In genomic region chr2:85595378-85596232, GRCh38 we compare ENCODE assay signal across 8 cellular contexts. TPM values are rescaled to one million over a fixed set of nuclear protein-coding genes. Genes with fewer than 3 reads are reported as not detected.
DNase-seq lines count a peak whose midpoint lies in the region; ATAC-seq, FAIRE-seq and TF ChIP-seq lines count a peak whose summit lies in the region.

TSS of gene RNF181 (plus strand) at chr2:85595745. CDS start at chr2:85595764, 19 bp downstream.

- peak within 1 kb of the TSS; percentile 94 for H3K4me2 ChIP-seq in HepG2 (ENCODE audit: low read depth, low read length)

- H3K9ac ChIP-seq in HepG2 (ENCODE audit: insufficient read depth, low read depth, low read length) = peak within 1 kb of the TSS; percentile 85

- peaks cover 0 to 8% (median 2%) of the 10 kb centered on the region in 3 donors for H3K27me3 Mint-ChIP-seq in CD14-positive monocyte (ENCODE audit: low read depth in 3 of 3)

- TF ChIP-seq EP300 in HepG2 (IDR thresholded peaks at IDR 0.05; ENCODE audit: low read depth in 2 of 2, low read length in 2 of 2) (no peak), HepG2 (CRISPR knock-in tag; IDR thresholded peaks at IDR 0.05; ENCODE audit: borderline replicate concordance) (no peak)

- in situ Hi-C loops in HepG2 (cut with HindIII; ENCODE audit: extremely low pct_ligation_motif_present, low pct_unique_long_range_greater_than_20kb) = no loop called here

- H2AFZ ChIP-seq in HepG2 (ENCODE audit: low read length) = no peak within 1 kb of the TSS

- peak; percentile 96 for DNase-seq in CD14-positive monocyte (ENCODE audit: low spot score)
- DNase-seq in NCI-H82 (lab: John Stamatoyannopoulos, UW) = peak; percentile 99
- DNase-seq in activated CD4-positive, alpha-beta T cell treated with anti-CD3 and anti-CD28 coated beads, Interleukin-2, amount 50 U/mL, for 48 hours = peak; percentile 86 to 93
- peak; percentile 97 to 99 for DNase-seq in dermis microvascular lymphatic vessel endothelial cell (ENCODE audit: low read depth in 2 of 2)
- DNase-seq in HepG2 (ENCODE audit: low spot score) = peak; percentile 99
- peak; percentile 84 for DNase-seq in stimulated activated CD4-positive, alpha-beta T cell treated with anti-CD3 and anti-CD28 coated beads, Interleukin-4, amount 100 ng/mL, for 1 hour

- peaks cover 46% of the 10 kb centered on the region for H3K4me1 Mint-ChIP-seq in CD14-positive monocyte

- POLR2A ChIA-PET in HepG2 (lab: Yijun Ruan, JAX) = interaction anchor here (0.6 to 25.9 kb wide), 22 partner anchors 3 to 288 kb away, joined by 3 to 795 read pairs (median 6); partner anchors contain the start of genes C2orf68, GGCX, MAT2A and RNF181

- peak in 1 of 2 experiments; percentile 77; a peak in 1 of 4 replicates for TF ChIP-seq POLR2A in HepG2 (IDR thresholded peaks at IDR 0.05; ENCODE audit: insufficient read depth in 1 of 2, low read depth in 2 of 2, low read length in 2 of 2)

- peaks cover 29% of the 10 kb centered on the region for H3K79me2 ChIP-seq in HepG2 (ENCODE audit: insufficient read depth, low read length)

- BruUV-seq in HepG2 (replicated peaks; lab: Mats Ljungman, UMichigan) = no TSS peak

- H3K9me3 ChIP-seq in HepG2 (ENCODE audit: low read length) = no peaks in the 10 kb centered on the region

- no peak; the same call in 1 of the 2 replicates for TF ChIP-seq RAD21 in HepG2 (CRISPR knock-in tag; IDR thresholded peaks at IDR 0.05)

- TF ChIP-seq CTCF in CD14-positive monocyte (IDR thresholded peaks at IDR 0.05) (no peak), HepG2 (CRISPR knock-in tag; IDR thresholded peaks at IDR 0.05) (no peak)

- under 1% methylated on average over 42 of the region's 46 CpGs for WGBS in HepG2 (ENCODE audit: low lambda C conversion rate)

- peak within 1 kb of the TSS; percentile 93 to 97 for H3K4me3 Mint-ChIP-seq in CD14-positive monocyte

- CTCF ChIA-PET in HepG2 (lab: Yijun Ruan, JAX; ENCODE audit: low intra/inter-chr PET ratio, low total read pairs) = no interaction called here

- H3K4me1 ChIP-seq in HepG2 (ENCODE audit: insufficient read depth, low read length) = peaks cover 86% of the 10 kb centered on the region

- H3K9me3 Mint-ChIP-seq in CD14-positive monocyte = peaks cover 0 to 2% (median 0%) of the 10 kb centered on the region in 7 donors

- H3K36me3 Mint-ChIP-seq in CD14-positive monocyte = peaks cover 41 to 50% of the 10 kb centered on the region in 2 donors

- intact Hi-C loops in CD14-positive monocyte (cut with micrococcal nuclease) = no loop called here
- intact Hi-C loops in HepG2 (cut with micrococcal nuclease; ENCODE audit: unreplicated experiment) = loop anchor here (1.0 to 5.0 kb wide), 2 partner anchors 10 to 173 kb away; no protein-coding TSS in a partner anchor

- H3K27ac Mint-ChIP-seq in CD14-positive monocyte = peak within 1 kb of the TSS; percentile 95 to 99 (median 97)

- ATAC-seq in GM19397 (IDR thresholded peaks at IDR 0.05; ENCODE audit: unreplicated experiment) = peak; percentile 98
- ATAC-seq in HG03571 (IDR thresholded peaks at IDR 0.05; ENCODE audit: unreplicated experiment) = peak; percentile 97
- peak; percentile 92 for ATAC-seq in HepG2

- H3K27ac ChIP-seq in HepG2 (ENCODE audit: extremely low read length, insufficient read depth, low read length) = peak within 1 kb of the TSS; percentile 80

- 0 out of 2 replicates have a peak, but pooled peaks cover 3% of the 10 kb centered on the region for H4K20me1 ChIP-seq in HepG2 (ENCODE audit: insufficient read depth, low read length)

- FAIRE-seq in HepG2 (lab: Jason Lieb, UNC) = peak; percentile 98

- peaks cover 4 to 32% of the 10 kb centered on the region in 2 experiments for H3K36me3 ChIP-seq in HepG2 (replicated peaks in 1 of 2; ENCODE audit: control insufficient read depth in 1 of 2, insufficient read depth in 2 of 2, low read length in 2 of 2)

- peak within 1 kb of the TSS; percentile 88 to 97 (median 90) for H3K4me3 ChIP-seq in HepG2 (replicated peaks in 1 of 3; ENCODE audit: insufficient read depth in 1 of 3, low read depth in 2 of 3, low read length in 3 of 3)

- H3K27me3 ChIP-seq in HepG2 (ENCODE audit: control insufficient read depth in 1 of 2, insufficient read depth in 2 of 2, low read length in 2 of 2) = no peaks in the 10 kb centered on the region; a peak in 1 of 5 replicates

TF ChIP-seq in HepG2, 621 proteins besides CTCF, POLR2A, EP300 and RAD21 (continues in another document):
- TF ChIP-seq PRDM15 (CRISPR knock-in tag; IDR thresholded peaks at IDR 0.05) = peak; percentile 82

RNA-seq across cellular contexts. Expression of gene RNF181, which starts in this region (rescaled TPM):
- 100 to 1,000 TPM; 382 to 475 TPM for polyA plus RNA-seq in CD14-positive monocyte
- 197 and 224 TPM in 2 replicates for total RNA-seq in dermis microvascular lymphatic vessel endothelial cell
- 224 and 234 TPM in 2 replicates for total RNA-seq in HepG2 (2016; rRNA removed; fragmentation: Illumina TruSeq; extraction: Trizol)
- total RNA-seq in HepG2 (2016; cell fraction: cytosol; rRNA removed; fragmentation: Illumina TruSeq; extraction: Trizol; ENCODE audit: low read depth) = 68.8 and 79.7 TPM in 2 replicates
- total RNA-seq in HepG2 (2016; cell fraction: insoluble cytoplasmic fraction; rRNA removed; fragmentation: Illumina TruSeq; extraction: Trizol) = 237 and 239 TPM in 2 replicates
- 60.8 and 63.4 TPM in 2 replicates for total RNA-seq in HepG2 (2016; cell fraction: membrane; rRNA removed; fragmentation: Illumina TruSeq; extraction: Trizol)
- total RNA-seq in HepG2 (2016; cell fraction: nucleus; rRNA removed; fragmentation: Illumina TruSeq; extraction: Trizol) = 99.4 and 107 TPM in 2 replicates
- 578 and 594 TPM in 2 replicates for polyA plus RNA-seq in HepG2 (2011; rRNA removed)
- polyA plus RNA-seq in HepG2 (2011; cell fraction: cytosol; rRNA removed) = 700 and 712 TPM in 2 replicates
- 285 and 326 TPM in 2 replicates for polyA plus RNA-seq in HepG2 (2011; cell fraction: nucleus; rRNA removed)
- polyA plus RNA-seq in HepG2 (2012) = 240 and 307 TPM in 2 replicates
- polyA plus RNA-seq in HepG2 (2016; cell fraction: cytosol; fragmentation: Illumina TruSeq; extraction: Trizol; ENCODE audit: low read depth) = 54.1 and 54.2 TPM in 2 replicates
- polyA plus RNA-seq in HepG2 (2016; cell fraction: insoluble cytoplasmic fraction; fragmentation: Illumina TruSeq; extraction: Trizol; ENCODE audit: low read depth) = 189 and 200 TPM in 2 replicates
- polyA plus RNA-seq in HepG2 (2016; cell fraction: membrane; fragmentation: Illumina TruSeq; extraction: Trizol; ENCODE audit: low read depth) = 43.8 and 45.1 TPM in 2 replicates
- polyA plus RNA-seq in HepG2 (2016; cell fraction: nucleus; fragmentation: Illumina TruSeq; extraction: Trizol; ENCODE audit: insufficient read depth, low read depth) = 124 and 147 TPM in 2 replicates
- polyA minus RNA-seq in HepG2 (2011; rRNA and poly(A)+ RNA removed; ENCODE audit: low replicate concordance) = 200 and 300 TPM in 2 replicates
- 65.6 and 78.5 TPM in 2 replicates for polyA minus RNA-seq in HepG2 (2011; cell fraction: cytosol; rRNA and poly(A)+ RNA removed)
- 59.9 and 82.9 TPM in 2 replicates for polyA minus RNA-seq in HepG2 (2011; cell fraction: nucleus; rRNA and poly(A)+ RNA removed)

Comparison
In these comparisons a context has a peak if more than half of its experiments do, and no peak if none do; other contexts are left out.
1. Peak in every context shown above with its lines: DNase-seq, ATAC-seq, H3K4me3 ChIP-seq and H3K27ac ChIP-seq.